Comparison of ENCODE assay signal across 8 cellular contexts in the genomic region with DNA sequence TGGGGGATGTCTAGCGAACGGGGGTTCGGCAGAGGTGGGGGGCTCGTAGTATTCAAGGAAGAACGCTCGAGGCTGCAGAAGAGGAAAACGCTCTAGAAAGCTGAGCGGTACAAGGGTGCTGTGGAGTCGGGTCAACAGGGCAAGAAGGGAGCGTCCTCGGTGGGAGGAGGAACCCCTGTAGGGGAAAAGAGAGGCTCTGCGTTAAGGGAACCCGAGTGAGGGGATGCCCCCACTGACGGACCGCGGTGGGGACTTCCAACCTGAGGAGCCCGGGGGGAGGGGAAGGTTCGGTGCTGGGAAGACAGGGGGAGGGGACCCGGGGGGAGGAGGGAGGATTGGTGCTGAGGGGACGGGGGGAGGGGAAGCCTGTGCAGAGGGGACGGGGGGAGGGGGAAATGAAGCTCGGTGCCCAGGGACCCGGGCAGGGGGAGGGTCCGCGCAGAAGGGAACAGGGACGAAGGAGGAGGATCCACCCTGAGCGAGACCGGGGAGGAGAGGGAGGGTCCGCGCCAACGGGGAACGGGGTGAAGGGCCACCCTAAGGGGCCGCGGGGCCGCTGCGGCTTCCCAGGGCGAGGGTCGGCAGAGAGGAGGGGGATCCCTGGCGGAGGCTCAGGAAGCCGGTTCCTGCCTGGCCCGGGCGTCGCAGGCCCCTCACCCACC. TPM values are rescaled to one million over a fixed set of nuclear protein-coding genes. Genes with fewer than 3 reads are reported as not detected.
DNase-seq lines count a peak whose midpoint lies in the region; ATAC-seq and TF ChIP-seq lines count a peak whose summit lies in the region.

No MANE protein-coding gene starts in this region.

- H3K9me3 ChIP-seq in AG04450 (ENCODE audit: control insufficient read depth, insufficient read depth, low read length) (no peaks in the 10 kb centered on the region), SK-N-MC (ENCODE audit: low read depth, low read length) (no peaks in the 10 kb centered on the region)

- TF ChIP-seq CTCF in AG04450 (IDR thresholded peaks at IDR 0.05; ENCODE audit: low read depth, low read length) (no peak), endothelial cell (IDR thresholded peaks at IDR 0.05; ENCODE audit: unreplicated experiment) (no peak)

- no peak overlapping the region for H3K27ac Mint-ChIP-seq in endothelial cell (ENCODE audit: unreplicated experiment)
- H3K27ac Mint-ChIP-seq in naive thymus-derived CD8-positive, alpha-beta T cell = peak overlapping the region in 3 of 10 donors; percentile 18 to 48 (median 18)

- H3K9me3 Mint-ChIP-seq in endothelial cell (ENCODE audit: unreplicated experiment) = no peaks in the 10 kb centered on the region
- no peaks in the 10 kb centered on the region for H3K9me3 Mint-ChIP-seq in naive thymus-derived CD8-positive, alpha-beta T cell

- H3K27ac ChIP-seq in AG04450 (ENCODE audit: low read depth, low read length) (no peak overlapping the region), SK-N-MC (no peak overlapping the region)

- peaks cover 36% of the 10 kb centered on the region for H3K4me1 Mint-ChIP-seq in endothelial cell (ENCODE audit: unreplicated experiment)
- H3K4me1 Mint-ChIP-seq in naive thymus-derived CD8-positive, alpha-beta T cell = peaks cover 19 to 40% (median 33%) of the 10 kb centered on the region in 4 donors

- ATAC-seq in GM21717 (IDR thresholded peaks at IDR 0.05; ENCODE audit: unreplicated experiment) = peak; percentile 23
- ATAC-seq in naive thymus-derived CD8-positive, alpha-beta T cell = no peak
- no peak for ATAC-seq in GM19023 (IDR thresholded peaks at IDR 0.05; ENCODE audit: unreplicated experiment)

- CTCF ChIA-PET in AG04450 (lab: Charles Lee) = interaction anchor here (1.0 to 12.3 kb wide), 7 partner anchors 9 to 153 kb away, joined by 4 to 674 read pairs (median 7); partner anchors contain the start of genes ARPC5L, RPL35 and WDR38

- peaks cover 46% of the 10 kb centered on the region for H3K27me3 ChIP-seq in AG04450 (ENCODE audit: control insufficient read depth, insufficient read depth, low read length)

- H3K4me3 ChIP-seq in AG04450 (ENCODE audit: low read depth, low read length) (peak overlapping the region; percentile 63), SK-N-MC (peak overlapping the region; percentile 87)

- DNase-seq in AG04450 (ENCODE audit: low read depth, low spot score) (no peak), SK-N-MC (ENCODE audit: low read depth, low spot score) (no peak), endothelial cell (ENCODE audit: low spot score) (peak; percentile 44), GF-D8 (lab: John Stamatoyannopoulos, UW) (no peak), islet precursor cell (no peak)
- peak in 3 of 10 donors; percentile 12 to 63 (median 22) for DNase-seq in naive thymus-derived CD8-positive, alpha-beta T cell

- H3K36me3 ChIP-seq in SK-N-MC (ENCODE audit: insufficient read depth, low read length) = no peaks in the 10 kb centered on the region

- H3K27me3 Mint-ChIP-seq in endothelial cell (ENCODE audit: unreplicated experiment) = peaks cover 15% of the 10 kb centered on the region
- H3K27me3 Mint-ChIP-seq in naive thymus-derived CD8-positive, alpha-beta T cell = peaks cover 54 to 82% (median 55%) of the 10 kb centered on the region in 5 donors

- POLR2A ChIA-PET in AG04450 (lab: Yijun Ruan, JAX) = interaction anchor here (0.6 to 2.0 kb wide), 8 partner anchors 9 to 422 kb away, joined by 3 to 12 read pairs (median 4); partner anchors contain the start of genes ARPC5L, RPL35 and WDR38
- POLR2A ChIA-PET in naive thymus-derived CD8-positive, alpha-beta T cell (lab: Charles Lee) = interaction anchor here (0.7 to 3.1 kb wide), 6 partner anchors 58 to 99 kb away, joined by 3 to 25 read pairs (median 8); partner anchors contain the start of genes ARPC5L, RPL35 and WDR38

- H3K4me3 Mint-ChIP-seq in endothelial cell (ENCODE audit: unreplicated experiment) = peak overlapping the region; percentile 99
- peak overlapping the region; percentile 78 to 92 (median 88) for H3K4me3 Mint-ChIP-seq in naive thymus-derived CD8-positive, alpha-beta T cell

- H3K9ac ChIP-seq in SK-N-MC (ENCODE audit: insufficient read length) = peak overlapping the region; percentile 80

- no peaks in the 10 kb centered on the region for H3K36me3 Mint-ChIP-seq in endothelial cell (ENCODE audit: low read depth, unreplicated experiment)
- no peaks in the 10 kb centered on the region for H3K36me3 Mint-ChIP-seq in naive thymus-derived CD8-positive, alpha-beta T cell

RNA-seq across cellular contexts. Expression of gene NR6A1, which starts 0.6 kb away (rescaled TPM):
- 0.10 and 0.12 TPM in 2 replicates for polyA plus RNA-seq in AG04450 (2011; rRNA removed)
- 0.30 and 0.87 TPM in 2 replicates for polyA minus RNA-seq in AG04450 (2011; rRNA and poly(A)+ RNA removed)
- total RNA-seq in endothelial cell (ENCODE audit: unreplicated experiment) = 63.8 TPM
- total RNA-seq in naive thymus-derived CD8-positive, alpha-beta T cell = under 1 TPM in 1 of 2 experiments, not detected in 1; 0.05 TPM
- not detected for polyA plus RNA-seq in naive thymus-derived CD8-positive, alpha-beta T cell

RNA-seq across cellular contexts. Expression of gene OLFML2A, which starts 6.4 kb away (rescaled TPM):
- 22.3 and 34.4 TPM in 2 replicates for polyA plus RNA-seq in AG04450 (2011; rRNA removed)
- 14.6 and 17.9 TPM in 2 replicates for polyA minus RNA-seq in AG04450 (2011; rRNA and poly(A)+ RNA removed)
- 18.2 TPM for total RNA-seq in endothelial cell (ENCODE audit: unreplicated experiment)
- total RNA-seq in naive thymus-derived CD8-positive, alpha-beta T cell = under 1 TPM in 1 of 2 experiments, not detected in 1; 0.05 TPM
- not detected for polyA plus RNA-seq in naive thymus-derived CD8-positive, alpha-beta T cell

Comparison
In these comparisons a context has a peak if more than half of its experiments do, and no peak if none do; other contexts are left out.
1. RNA of gene NR6A1, which starts 0.6 kb away (total RNA-seq): 63.8 TPM in endothelial cell (single experiment); 0.05 TPM in naive thymus-derived CD8-positive, alpha-beta T cell; every median in the first group is over 10 times any median in the second.
2. RNA of gene OLFML2A, which starts 6.4 kb away (total RNA-seq): 18.2 TPM in endothelial cell (single experiment); 0.05 TPM in naive thymus-derived CD8-positive, alpha-beta T cell; every median in the first group is over 10 times any median in the second.